Comparison of ENCODE assay signal across 1 cellular context in the genomic region with DNA sequence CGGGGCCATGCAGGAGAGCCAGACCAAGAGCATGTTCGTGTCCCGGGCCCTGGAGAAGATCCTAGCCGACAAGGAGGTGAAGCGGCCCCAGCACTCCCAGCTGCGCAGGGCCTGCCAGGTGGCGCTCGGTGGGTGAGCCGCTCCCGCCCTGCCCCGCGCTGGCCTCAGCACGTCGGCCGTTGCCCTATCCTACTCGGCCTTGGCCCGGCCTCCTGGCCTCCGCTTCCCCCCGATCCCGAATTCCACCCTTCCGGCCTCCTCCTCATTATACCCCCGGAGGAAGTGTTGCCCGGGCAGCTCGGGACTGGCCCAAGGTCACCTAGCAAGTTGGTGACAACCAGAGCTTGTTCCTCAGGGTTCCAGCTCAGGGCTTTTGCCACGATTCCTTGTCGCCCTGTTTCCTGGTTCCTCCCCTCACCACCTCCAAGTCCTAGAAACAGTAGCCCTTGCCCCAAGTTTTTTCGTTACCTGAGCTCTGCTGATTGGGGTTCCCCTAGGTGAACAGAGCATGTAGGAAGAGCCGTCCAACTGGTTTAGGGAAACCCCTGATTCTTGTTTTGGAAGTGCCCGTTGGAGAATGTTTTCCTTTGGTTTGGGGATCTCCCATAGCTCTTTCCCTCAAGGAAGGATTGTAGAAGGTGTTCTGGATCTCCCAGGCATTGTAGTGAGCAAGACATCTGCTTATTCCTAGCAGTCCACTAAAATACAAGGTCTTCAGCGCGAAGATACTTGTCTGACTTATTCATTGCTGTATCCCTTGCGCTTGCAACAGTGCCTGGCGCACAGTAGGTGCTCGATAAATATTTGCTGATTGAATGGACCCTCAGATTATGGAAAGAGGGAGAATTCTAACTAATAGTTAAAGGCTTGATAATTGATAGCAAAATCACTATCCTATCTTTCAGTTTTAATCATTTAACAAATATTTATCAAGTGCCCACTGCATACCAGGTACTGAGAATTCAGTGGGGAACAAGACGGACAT.
TF ChIP-seq lines count a peak whose summit lies in the region.

No MANE protein-coding gene starts in this region.

TF ChIP-seq in HepG2, 621 proteins besides CTCF, POLR2A, EP300 and RAD21 (continued from another document and continues in another):
- TF ChIP-seq, protein P1, sequence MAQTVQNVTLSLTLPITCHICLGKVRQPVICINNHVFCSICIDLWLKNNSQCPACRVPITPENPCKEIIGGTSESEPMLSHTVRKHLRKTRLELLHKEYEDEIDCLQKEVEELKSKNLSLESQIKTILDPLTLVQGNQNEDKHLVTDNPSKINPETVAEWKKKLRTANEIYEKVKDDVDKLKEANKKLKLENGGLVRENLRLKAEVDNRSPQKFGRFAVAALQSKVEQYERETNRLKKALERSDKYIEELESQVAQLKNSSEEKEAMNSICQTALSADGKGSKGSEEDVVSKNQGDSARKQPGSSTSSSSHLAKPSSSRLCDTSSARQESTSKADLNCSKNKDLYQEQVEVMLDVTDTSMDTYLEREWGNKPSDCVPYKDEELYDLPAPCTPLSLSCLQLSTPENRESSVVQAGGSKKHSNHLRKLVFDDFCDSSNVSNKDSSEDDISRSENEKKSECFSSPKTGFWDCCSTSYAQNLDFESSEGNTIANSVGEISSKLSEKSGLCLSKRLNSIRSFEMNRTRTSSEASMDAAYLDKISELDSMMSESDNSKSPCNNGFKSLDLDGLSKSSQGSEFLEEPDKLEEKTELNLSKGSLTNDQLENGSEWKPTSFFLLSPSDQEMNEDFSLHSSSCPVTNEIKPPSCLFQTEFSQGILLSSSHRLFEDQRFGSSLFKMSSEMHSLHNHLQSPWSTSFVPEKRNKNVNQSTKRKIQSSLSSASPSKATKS (CRISPR knock-in tag; IDR thresholded peaks at IDR 0.05), result no peak
- TF ChIP-seq ZNF850 (CRISPR knock-in tag; conservative IDR thresholded peaks at IDR 0.05), result no peak
- TF ChIP-seq, protein P2, sequence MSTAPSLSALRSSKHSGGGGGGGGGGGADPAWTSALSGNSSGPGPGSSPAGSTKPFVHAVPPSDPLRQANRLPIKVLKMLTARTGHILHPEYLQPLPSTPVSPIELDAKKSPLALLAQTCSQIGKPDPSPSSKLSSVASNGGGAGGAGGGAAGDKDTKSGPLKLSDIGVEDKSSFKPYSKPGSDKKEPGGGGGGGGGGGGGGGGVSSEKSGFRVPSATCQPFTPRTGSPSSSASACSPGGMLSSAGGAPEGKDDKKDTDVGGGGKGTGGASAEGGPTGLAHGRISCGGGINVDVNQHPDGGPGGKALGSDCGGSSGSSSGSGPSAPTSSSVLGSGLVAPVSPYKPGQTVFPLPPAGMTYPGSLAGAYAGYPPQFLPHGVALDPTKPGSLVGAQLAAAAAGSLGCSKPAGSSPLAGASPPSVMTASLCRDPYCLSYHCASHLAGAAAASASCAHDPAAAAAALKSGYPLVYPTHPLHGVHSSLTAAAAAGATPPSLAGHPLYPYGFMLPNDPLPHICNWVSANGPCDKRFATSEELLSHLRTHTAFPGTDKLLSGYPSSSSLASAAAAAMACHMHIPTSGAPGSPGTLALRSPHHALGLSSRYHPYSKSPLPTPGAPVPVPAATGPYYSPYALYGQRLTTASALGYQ (CRISPR knock-in tag; IDR thresholded peaks at IDR 0.05), result peak; percentile 74; the same call in 1 of the 2 replicates
- TF ChIP-seq ZNF879 (CRISPR knock-in tag; IDR thresholded peaks at IDR 0.05), result peak; percentile 91
- peak; percentile 60; the same call in 1 of the 2 replicates for TF ChIP-seq ZNF674 (CRISPR knock-in tag; IDR thresholded peaks at IDR 0.05; ENCODE audit: low read depth)
- TF ChIP-seq ZNF230 (CRISPR knock-in tag; IDR thresholded peaks at IDR 0.05), result peak; percentile 60
- TF ChIP-seq NR1H2 (CRISPR knock-in tag; IDR thresholded peaks at IDR 0.05; ENCODE audit: borderline replicate concordance, low read depth), result no peak
- TF ChIP-seq, protein P3, sequence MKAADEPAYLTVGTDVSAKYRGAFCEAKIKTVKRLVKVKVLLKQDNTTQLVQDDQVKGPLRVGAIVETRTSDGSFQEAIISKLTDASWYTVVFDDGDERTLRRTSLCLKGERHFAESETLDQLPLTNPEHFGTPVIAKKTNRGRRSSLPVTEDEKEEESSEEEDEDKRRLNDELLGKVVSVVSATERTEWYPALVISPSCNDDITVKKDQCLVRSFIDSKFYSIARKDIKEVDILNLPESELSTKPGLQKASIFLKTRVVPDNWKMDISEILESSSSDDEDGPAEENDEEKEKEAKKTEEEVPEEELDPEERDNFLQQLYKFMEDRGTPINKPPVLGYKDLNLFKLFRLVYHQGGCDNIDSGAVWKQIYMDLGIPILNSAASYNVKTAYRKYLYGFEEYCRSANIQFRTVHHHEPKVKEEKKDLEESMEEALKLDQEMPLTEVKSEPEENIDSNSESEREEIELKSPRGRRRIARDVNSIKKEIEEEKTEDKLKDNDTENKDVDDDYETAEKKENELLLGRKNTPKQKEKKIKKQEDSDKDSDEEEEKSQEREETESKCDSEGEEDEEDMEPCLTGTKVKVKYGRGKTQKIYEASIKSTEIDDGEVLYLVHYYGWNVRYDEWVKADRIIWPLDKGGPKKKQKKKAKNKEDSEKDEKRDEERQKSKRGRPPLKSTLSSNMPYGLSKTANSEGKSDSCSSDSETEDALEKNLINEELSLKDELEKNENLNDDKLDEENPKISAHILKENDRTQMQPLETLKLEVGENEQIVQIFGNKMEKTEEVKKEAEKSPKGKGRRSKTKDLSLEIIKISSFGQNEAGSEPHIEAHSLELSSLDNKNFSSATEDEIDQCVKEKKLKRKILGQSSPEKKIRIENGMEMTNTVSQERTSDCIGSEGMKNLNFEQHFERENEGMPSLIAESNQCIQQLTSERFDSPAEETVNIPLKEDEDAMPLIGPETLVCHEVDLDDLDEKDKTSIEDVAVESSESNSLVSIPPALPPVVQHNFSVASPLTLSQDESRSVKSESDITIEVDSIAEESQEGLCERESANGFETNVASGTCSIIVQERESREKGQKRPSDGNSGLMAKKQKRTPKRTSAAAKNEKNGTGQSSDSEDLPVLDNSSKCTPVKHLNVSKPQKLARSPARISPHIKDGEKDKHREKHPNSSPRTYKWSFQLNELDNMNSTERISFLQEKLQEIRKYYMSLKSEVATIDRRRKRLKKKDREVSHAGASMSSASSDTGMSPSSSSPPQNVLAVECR (CRISPR knock-in tag; IDR thresholded peaks at IDR 0.05; ENCODE audit: borderline replicate concordance), result peak; percentile 76; the same call in 1 of the 2 replicates
- TF ChIP-seq SNAI1 (CRISPR knock-in tag; IDR thresholded peaks at IDR 0.05; ENCODE audit: borderline replicate concordance), result no peak
- TF ChIP-seq ZNF30 (CRISPR knock-in tag; IDR thresholded peaks at IDR 0.05), result peak; percentile 71; the same call in 1 of the 2 replicates
- no peak; the same call in 1 of the 2 replicates for TF ChIP-seq ZBTB38 (CRISPR knock-in tag; IDR thresholded peaks at IDR 0.05)
- TF ChIP-seq, protein P4, sequence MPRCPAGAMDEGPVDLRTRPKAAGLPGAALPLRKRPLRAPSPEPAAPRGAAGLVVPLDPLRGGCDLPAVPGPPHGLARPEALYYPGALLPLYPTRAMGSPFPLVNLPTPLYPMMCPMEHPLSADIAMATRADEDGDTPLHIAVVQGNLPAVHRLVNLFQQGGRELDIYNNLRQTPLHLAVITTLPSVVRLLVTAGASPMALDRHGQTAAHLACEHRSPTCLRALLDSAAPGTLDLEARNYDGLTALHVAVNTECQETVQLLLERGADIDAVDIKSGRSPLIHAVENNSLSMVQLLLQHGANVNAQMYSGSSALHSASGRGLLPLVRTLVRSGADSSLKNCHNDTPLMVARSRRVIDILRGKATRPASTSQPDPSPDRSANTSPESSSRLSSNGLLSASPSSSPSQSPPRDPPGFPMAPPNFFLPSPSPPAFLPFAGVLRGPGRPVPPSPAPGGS (CRISPR knock-in tag; IDR thresholded peaks at IDR 0.05), result no peak; the same call in 1 of the 2 replicates
- TF ChIP-seq, protein P5, sequence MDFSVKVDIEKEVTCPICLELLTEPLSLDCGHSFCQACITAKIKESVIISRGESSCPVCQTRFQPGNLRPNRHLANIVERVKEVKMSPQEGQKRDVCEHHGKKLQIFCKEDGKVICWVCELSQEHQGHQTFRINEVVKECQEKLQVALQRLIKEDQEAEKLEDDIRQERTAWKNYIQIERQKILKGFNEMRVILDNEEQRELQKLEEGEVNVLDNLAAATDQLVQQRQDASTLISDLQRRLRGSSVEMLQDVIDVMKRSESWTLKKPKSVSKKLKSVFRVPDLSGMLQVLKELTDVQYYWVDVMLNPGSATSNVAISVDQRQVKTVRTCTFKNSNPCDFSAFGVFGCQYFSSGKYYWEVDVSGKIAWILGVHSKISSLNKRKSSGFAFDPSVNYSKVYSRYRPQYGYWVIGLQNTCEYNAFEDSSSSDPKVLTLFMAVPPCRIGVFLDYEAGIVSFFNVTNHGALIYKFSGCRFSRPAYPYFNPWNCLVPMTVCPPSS (IDR thresholded peaks at IDR 0.05), result no peak
- TF ChIP-seq KLF12 (CRISPR knock-in tag; IDR thresholded peaks at IDR 0.05; ENCODE audit: borderline replicate concordance), result peak; percentile 33; the same call in 1 of the 2 replicates
- peak; percentile 97 for TF ChIP-seq ARNT2 (CRISPR knock-in tag; IDR thresholded peaks at IDR 0.05; ENCODE audit: low read depth)
- TF ChIP-seq, protein P6, sequence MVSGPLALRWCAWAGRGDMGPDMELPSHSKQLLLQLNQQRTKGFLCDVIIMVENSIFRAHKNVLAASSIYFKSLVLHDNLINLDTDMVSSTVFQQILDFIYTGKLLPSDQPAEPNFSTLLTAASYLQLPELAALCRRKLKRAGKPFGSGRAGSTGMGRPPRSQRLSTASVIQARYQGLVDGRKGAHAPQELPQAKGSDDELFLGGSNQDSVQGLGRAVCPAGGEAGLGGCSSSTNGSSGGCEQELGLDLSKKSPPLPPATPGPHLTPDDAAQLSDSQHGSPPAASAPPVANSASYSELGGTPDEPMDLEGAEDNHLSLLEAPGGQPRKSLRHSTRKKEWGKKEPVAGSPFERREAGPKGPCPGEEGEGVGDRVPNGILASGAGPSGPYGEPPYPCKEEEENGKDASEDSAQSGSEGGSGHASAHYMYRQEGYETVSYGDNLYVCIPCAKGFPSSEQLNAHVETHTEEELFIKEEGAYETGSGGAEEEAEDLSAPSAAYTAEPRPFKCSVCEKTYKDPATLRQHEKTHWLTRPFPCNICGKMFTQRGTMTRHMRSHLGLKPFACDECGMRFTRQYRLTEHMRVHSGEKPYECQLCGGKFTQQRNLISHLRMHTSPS (CRISPR knock-in tag; IDR thresholded peaks at IDR 0.05; ENCODE audit: low read depth), result no peak; the same call in 1 of the 2 replicates
- TF ChIP-seq, protein P7, sequence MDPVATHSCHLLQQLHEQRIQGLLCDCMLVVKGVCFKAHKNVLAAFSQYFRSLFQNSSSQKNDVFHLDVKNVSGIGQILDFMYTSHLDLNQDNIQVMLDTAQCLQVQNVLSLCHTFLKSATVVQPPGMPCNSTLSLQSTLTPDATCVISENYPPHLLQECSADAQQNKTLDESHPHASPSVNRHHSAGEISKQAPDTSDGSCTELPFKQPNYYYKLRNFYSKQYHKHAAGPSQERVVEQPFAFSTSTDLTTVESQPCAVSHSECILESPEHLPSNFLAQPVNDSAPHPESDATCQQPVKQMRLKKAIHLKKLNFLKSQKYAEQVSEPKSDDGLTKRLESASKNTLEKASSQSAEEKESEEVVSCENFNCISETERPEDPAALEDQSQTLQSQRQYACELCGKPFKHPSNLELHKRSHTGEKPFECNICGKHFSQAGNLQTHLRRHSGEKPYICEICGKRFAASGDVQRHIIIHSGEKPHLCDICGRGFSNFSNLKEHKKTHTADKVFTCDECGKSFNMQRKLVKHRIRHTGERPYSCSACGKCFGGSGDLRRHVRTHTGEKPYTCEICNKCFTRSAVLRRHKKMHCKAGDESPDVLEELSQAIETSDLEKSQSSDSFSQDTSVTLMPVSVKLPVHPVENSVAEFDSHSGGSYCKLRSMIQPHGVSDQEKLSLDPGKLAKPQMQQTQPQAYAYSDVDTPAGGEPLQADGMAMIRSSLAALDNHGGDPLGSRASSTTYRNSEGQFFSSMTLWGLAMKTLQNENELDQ (CRISPR knock-in tag; IDR thresholded peaks at IDR 0.05; ENCODE audit: borderline replicate concordance), result 0 out of 2 replicates have a peak, but pooled peaks have one; percentile 28
- TF ChIP-seq HHEX (CRISPR knock-in tag; IDR thresholded peaks at IDR 0.05), result no peak
- TF ChIP-seq, protein P8, sequence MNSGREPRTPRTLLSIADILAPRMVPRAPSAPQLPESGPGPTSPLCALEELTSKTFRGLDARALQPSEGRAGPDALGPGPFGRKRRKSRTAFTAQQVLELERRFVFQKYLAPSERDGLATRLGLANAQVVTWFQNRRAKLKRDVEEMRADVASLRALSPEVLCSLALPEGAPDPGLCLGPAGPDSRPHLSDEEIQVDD (CRISPR knock-in tag; IDR thresholded peaks at IDR 0.05; ENCODE audit: borderline replicate concordance), result peak; percentile 53; the same call in 1 of the 2 replicates
- TF ChIP-seq, protein P9, sequence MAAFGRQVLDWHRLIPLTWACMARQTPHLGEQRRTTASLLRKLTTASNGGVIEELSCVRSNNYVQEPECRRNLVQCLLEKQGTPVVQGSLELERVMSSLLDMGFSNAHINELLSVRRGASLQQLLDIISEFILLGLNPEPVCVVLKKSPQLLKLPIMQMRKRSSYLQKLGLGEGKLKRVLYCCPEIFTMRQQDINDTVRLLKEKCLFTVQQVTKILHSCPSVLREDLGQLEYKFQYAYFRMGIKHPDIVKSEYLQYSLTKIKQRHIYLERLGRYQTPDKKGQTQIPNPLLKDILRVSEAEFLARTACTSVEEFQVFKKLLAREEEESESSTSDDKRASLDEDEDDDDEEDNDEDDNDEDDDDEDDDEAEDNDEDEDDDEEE (CRISPR knock-in tag; IDR thresholded peaks at IDR 0.05), result no peak
- TF ChIP-seq HOXA5 (CRISPR knock-in tag; IDR thresholded peaks at IDR 0.05), result peak; percentile 80
- TF ChIP-seq MAFF (IDR thresholded peaks at IDR 0.05; ENCODE audit: low read depth, low read length), result no peak
- 0 out of 2 replicates have a peak, but pooled peaks have one; percentile 35 for TF ChIP-seq DPF2 (CRISPR knock-in tag; IDR thresholded peaks at IDR 0.05; ENCODE audit: borderline replicate concordance, low read depth)
- peak; percentile 27; the same call in 1 of the 2 replicates for TF ChIP-seq KDM6A (CRISPR knock-in tag; IDR thresholded peaks at IDR 0.05; ENCODE audit: low read depth)
- no peak for TF ChIP-seq JARID2 (CRISPR knock-in tag; IDR thresholded peaks at IDR 0.05; ENCODE audit: insufficient replicate concordance)
- no peak for TF ChIP-seq ZNF570 (CRISPR knock-in tag; IDR thresholded peaks at IDR 0.05; ENCODE audit: borderline replicate concordance)
- TF ChIP-seq KMT2B (CRISPR knock-in tag; IDR thresholded peaks at IDR 0.05), result 0 out of 2 replicates have a peak, but pooled peaks have one; percentile 1
- TF ChIP-seq ZNF563 (CRISPR knock-in tag; IDR thresholded peaks at IDR 0.05), result peak; percentile 86; the same call in 1 of the 2 replicates
- TF ChIP-seq TBP (CRISPR knock-in tag; IDR thresholded peaks at IDR 0.05), result 0 out of 2 replicates have a peak, but pooled peaks have one; percentile 25
- TF ChIP-seq ZNF766 (CRISPR knock-in tag; IDR thresholded peaks at IDR 0.05; ENCODE audit: borderline replicate concordance), result peak; percentile 68
- no peak for TF ChIP-seq ZNF224 (CRISPR knock-in tag; IDR thresholded peaks at IDR 0.05)
- peak; percentile 7 for TF ChIP-seq TEAD3 (CRISPR knock-in tag; optimal IDR thresholded peaks at IDR 0.05; ENCODE audit: borderline replicate concordance)
- TF ChIP-seq ZNF101 (CRISPR knock-in tag; IDR thresholded peaks at IDR 0.05; ENCODE audit: borderline replicate concordance, low read depth), result 0 out of 2 replicates have a peak, but pooled peaks have one; percentile 84
- no peak; the same call in 1 of the 2 replicates for TF ChIP-seq ZNF329 (CRISPR knock-in tag; IDR thresholded peaks at IDR 0.05; ENCODE audit: low read depth)
- no peak for TF ChIP-seq ARNT (IDR thresholded peaks at IDR 0.05)
- TF ChIP-seq CENPX (CRISPR knock-in tag; IDR thresholded peaks at IDR 0.05), result no peak
- no peak for TF ChIP-seq KLF6 (CRISPR knock-in tag; IDR thresholded peaks at IDR 0.05)
